29 cellular contexts compared by ENCODE assay signal in genomic region chr3:111745786-111746185, GRCh38.
A peak's percentile ranks its signal among the peaks of the same experiment; 100 is the strongest.
DNase-seq lines count a peak whose midpoint lies in the region; ATAC-seq, FAIRE-seq and TF ChIP-seq lines count a peak whose summit lies in the region.
"Had no signal": no experiment of that assay in that cellular context is flagged by ENCODE, and none has a peak within 500 bp of the region (broad histone marks: within the 10 kb centered on the region; RNA-seq: fewer than 3 reads in every experiment).

No MANE protein-coding gene starts in this region.

- dilution Hi-C loops in keratinocyte (cut with MboI; ENCODE audit: extremely low pct_ligation_motif_present, low sequenced_read_pairs): no loop called here

- H3K4me2 ChIP-seq in keratinocyte (ENCODE audit: control insufficient read depth, extremely low read depth, insufficient read depth, low read depth, low read length): no peak overlapping the region

- H3K9ac ChIP-seq in keratinocyte (ENCODE audit: control insufficient read depth, extremely low read depth, insufficient read depth, low read length) (no peak overlapping the region), kidney (ENCODE audit: low read length in 2 of 2) (no peak overlapping the region)

- TF ChIP-seq CTCF in body of pancreas (IDR thresholded peaks at IDR 0.05) (no peak), keratinocyte (optimal IDR thresholded peaks at IDR 0.05 in 1 of 3, IDR thresholded peaks at IDR 0.05 in 1 of 3, conservative IDR thresholded peaks at IDR 0.05 in 1 of 3; ENCODE audit: extremely low read depth in 1 of 3, insufficient read depth in 2 of 3, low read length in 3 of 3) (no peak), kidney (IDR thresholded peaks at IDR 0.05; ENCODE audit: borderline replicate concordance, extremely low read depth, insufficient read depth) (no peak)

- H4K20me1 ChIP-seq in keratinocyte (ENCODE audit: control insufficient read depth, extremely low read depth, insufficient read depth, low read length): no peaks in the 10 kb centered on the region

- no peak overlapping the region for H3K4me3 ChIP-seq in body of pancreas
- H3K4me3 ChIP-seq in keratinocyte (ENCODE audit: control insufficient read depth in 2 of 3, extremely low read depth in 1 of 3, insufficient read depth in 2 of 3, low read depth in 1 of 3, low read length in 3 of 3): no peak overlapping the region
- no peak overlapping the region for H3K4me3 ChIP-seq in kidney (ENCODE audit: low read length in 2 of 2)
- H3K4me3 ChIP-seq: colonic mucosa, K562, left lung, SK-N-MC had no signal

- H3K27me3 Mint-ChIP-seq in activated T-cell treated with anti-CD3 and anti-CD28 coated beads, Interleukin-2, amount 50 U/mL, for 72 hours (ENCODE audit: low read depth): no peaks in the 10 kb centered on the region
- H3K27me3 Mint-ChIP-seq: activated naive CD8-positive, alpha-beta T cell treated with anti-CD3 and anti-CD28 coated beads, Interleukin-2, amount 50 U/mL, for 24 hours; stimulated activated naive B cell treated with anti-CD40 and anti-IgM and Interleukin-4, amounts not matched to agents 10 μg/mL and 1 μg/mL and 100 μg/mL, for 72 hours; T-helper 17 cell had no signal

- no peaks in the 10 kb centered on the region for H3K79me2 ChIP-seq in keratinocyte (ENCODE audit: control insufficient read depth, insufficient read depth, low read length)

- H3K36me3 Mint-ChIP-seq in activated T-cell treated with anti-CD3 and anti-CD28 coated beads, Interleukin-2, amount 50 U/mL, for 72 hours (ENCODE audit: insufficient read depth in 2 of 2): peaks cover 2 to 3% of the 10 kb centered on the region in 2 donors
- H3K36me3 Mint-ChIP-seq: natural killer cell had no signal

- 66% methylated on average over 2 of the region's 2 CpGs for WGBS in body of pancreas, 2 donors

- no peak overlapping the region for H2AFZ ChIP-seq in keratinocyte (ENCODE audit: control insufficient read depth, low read length)

- H3K9me1 ChIP-seq in keratinocyte (ENCODE audit: control insufficient read depth, extremely low read depth, insufficient read depth, low read length): no peaks in the 10 kb centered on the region

- H3K27ac Mint-ChIP-seq in activated T-cell treated with anti-CD3 and anti-CD28 coated beads, Interleukin-2, amount 50 U/mL, for 72 hours: no peak overlapping the region
- H3K27ac Mint-ChIP-seq: activated naive CD8-positive, alpha-beta T cell treated with anti-CD3 and anti-CD28 coated beads, Interleukin-2, amount 50 U/mL, for 24 hours; natural killer cell; stimulated activated naive B cell treated with anti-CD40 and anti-IgM and Interleukin-4, amounts not matched to agents 10 μg/mL and 1 μg/mL and 100 μg/mL, for 72 hours; T-helper 17 cell had no signal

- peaks cover 0 to 2% of the 10 kb centered on the region in 2 donors for H3K9me3 Mint-ChIP-seq in activated T-cell treated with anti-CD3 and anti-CD28 coated beads, Interleukin-2, amount 50 U/mL, for 72 hours
- H3K9me3 Mint-ChIP-seq: natural killer cell had no signal

- TF ChIP-seq POLR2A in body of pancreas (IDR thresholded peaks at IDR 0.05): no peak

- intact Hi-C loops in body of pancreas (cut with DNase I) (no loop called here), kidney (cut with DNase I) (no loop called here)

- H3K9me3 ChIP-seq in body of pancreas (no peaks in the 10 kb centered on the region), keratinocyte (ENCODE audit: control insufficient read depth, low read depth, low read length) (no peaks in the 10 kb centered on the region), kidney (ENCODE audit: control insufficient read depth in 1 of 2, low read length in 2 of 2) (no peaks in the 10 kb centered on the region)
- H3K9me3 ChIP-seq: colonic mucosa had no signal

- H3K4me3 Mint-ChIP-seq in activated T-cell treated with anti-CD3 and anti-CD28 coated beads, Interleukin-2, amount 50 U/mL, for 72 hours: no peak overlapping the region
- H3K4me3 Mint-ChIP-seq: activated naive CD8-positive, alpha-beta T cell treated with anti-CD3 and anti-CD28 coated beads, Interleukin-2, amount 50 U/mL, for 24 hours; brain; natural killer cell; stimulated activated naive B cell treated with anti-CD40 and anti-IgM and Interleukin-4, amounts not matched to agents 10 μg/mL and 1 μg/mL and 100 μg/mL, for 72 hours; T-helper 17 cell had no signal

- peaks cover 38% of the 10 kb centered on the region for H3K4me1 ChIP-seq in body of pancreas
- peaks cover 41% of the 10 kb centered on the region for H3K4me1 ChIP-seq in keratinocyte (ENCODE audit: control insufficient read depth, extremely low read depth, insufficient read depth, low read length)
- H3K4me1 ChIP-seq in kidney (ENCODE audit: control insufficient read depth in 1 of 2, insufficient read depth in 1 of 2, low read depth in 1 of 2, low read length in 2 of 2): peaks cover 12 to 34% of the 10 kb centered on the region in 2 donors
- H3K4me1 ChIP-seq: colonic mucosa, left lung had no signal

- H3K27me3 ChIP-seq in body of pancreas (no peaks in the 10 kb centered on the region), keratinocyte (ENCODE audit: control insufficient read depth, extremely low read depth, insufficient read depth, low read length) (no peaks in the 10 kb centered on the region)
- H3K27me3 ChIP-seq: colonic mucosa, left lung had no signal

- DNase-seq in NCI-H2171 treated with DMSO at 0.1 percent for 48 hours (lab: John Stamatoyannopoulos, UW) (peak; percentile 47), NCI-H2171 (lab: John Stamatoyannopoulos, UW) (no peak), body of pancreas (no peak), keratinocyte (ENCODE audit: low read depth, low spot score) (no peak), kidney (no peak)
- no peak for DNase-seq in activated CD8-positive, alpha-beta memory T cell treated with anti-CD3 and anti-CD28 coated beads, Interleukin-2, amount 50 U/mL, for 4 hours
- DNase-seq in activated T-cell treated with anti-CD3 and anti-CD28 coated beads, Interleukin-2, amount 50 U/mL, for 72 hours: no peak
- DNase-seq: 8988T; activated CD4-positive, alpha-beta T cell treated with anti-CD3 and anti-CD28 coated beads, Interleukin-2, amount 50 U/mL, for 1 hour; activated CD8-positive, alpha-beta memory T cell treated with anti-CD3 and anti-CD28 coated beads, Interleukin-2, amount 50 U/mL, for 48 hours; activated effector memory CD4-positive, alpha-beta T cell treated with Interleukin-2 at 50 U/mL for 16 hours; activated naive CD8-positive, alpha-beta T cell treated with anti-CD3 and anti-CD28 coated beads, Interleukin-2, amount 50 U/mL, for 24 hours; colonic mucosa; glutamatergic neuron; HCEC 1CT; left lung; midbrain; MV-4-11; natural killer cell; NCI-H187; posterior cingulate gyrus; stimulated activated CD4-positive, alpha-beta T cell treated with anti-CD3 and anti-CD28 coated beads, Interleukin-1b, Interleukin-23, amount 100 ng/mL, for 48 hours; stimulated activated naive B cell treated with anti-CD40 and anti-IgM and Interleukin-4, amounts not matched to agents 10 μg/mL and 1 μg/mL and 100 μg/mL, for 72 hours; T-helper 17 cell had no signal

- no peak overlapping the region for H3K27ac ChIP-seq in body of pancreas
- H3K27ac ChIP-seq in keratinocyte (ENCODE audit: control insufficient read depth, insufficient read depth, low read length): no peak overlapping the region
- H3K27ac ChIP-seq in kidney (ENCODE audit: low read depth in 2 of 2, low read length in 2 of 2): no peak overlapping the region
- H3K27ac ChIP-seq: colonic mucosa, left lung, SK-N-MC had no signal

- H3K36me3 ChIP-seq in body of pancreas (replicated peaks in 1 of 2; ENCODE audit: insufficient read depth in 1 of 2, low read depth in 2 of 2): no peaks in the 10 kb centered on the region
- H3K36me3 ChIP-seq in keratinocyte (ENCODE audit: control insufficient read depth in 2 of 2, extremely low read depth in 1 of 2, insufficient read depth in 2 of 2, low read length in 2 of 2): no peaks in the 10 kb centered on the region
- H3K36me3 ChIP-seq in kidney (ENCODE audit: control insufficient read depth in 1 of 2, insufficient read depth in 2 of 2, low read length in 2 of 2): no peaks in the 10 kb centered on the region
- H3K36me3 ChIP-seq: colonic mucosa, left lung had no signal

- ATAC-seq in body of pancreas (peak; percentile 17), HG03039 (IDR thresholded peaks at IDR 0.05; ENCODE audit: unreplicated experiment) (no peak)
- ATAC-seq in activated T-cell treated with anti-CD3 and anti-CD28 coated beads, Interleukin-2, amount 50 U/mL, for 72 hours (replicated peaks in 1 of 2): no peak
- ATAC-seq: activated naive CD8-positive, alpha-beta T cell treated with anti-CD3 and anti-CD28 coated beads, Interleukin-2, amount 50 U/mL, for 24 hours; K562; left lung; natural killer cell; stimulated activated naive B cell treated with anti-CD40 and anti-IgM and Interleukin-4, amounts not matched to agents 10 μg/mL and 1 μg/mL and 100 μg/mL, for 72 hours; T-helper 17 cell had no signal

- no peaks in the 10 kb centered on the region for H3K4me1 Mint-ChIP-seq in activated T-cell treated with anti-CD3 and anti-CD28 coated beads, Interleukin-2, amount 50 U/mL, for 72 hours (ENCODE audit: low read depth)
- H3K4me1 Mint-ChIP-seq: activated naive CD8-positive, alpha-beta T cell treated with anti-CD3 and anti-CD28 coated beads, Interleukin-2, amount 50 U/mL, for 24 hours; stimulated activated naive B cell treated with anti-CD40 and anti-IgM and Interleukin-4, amounts not matched to agents 10 μg/mL and 1 μg/mL and 100 μg/mL, for 72 hours; T-helper 17 cell had no signal

- FAIRE-seq in keratinocyte (lab: Jason Lieb, UNC) (peak; percentile 79), kidney (lab: Jason Lieb, UNC) (no peak)
- FAIRE-seq: K562, RCC 7860 had no signal
